In the genomic region with DNA sequence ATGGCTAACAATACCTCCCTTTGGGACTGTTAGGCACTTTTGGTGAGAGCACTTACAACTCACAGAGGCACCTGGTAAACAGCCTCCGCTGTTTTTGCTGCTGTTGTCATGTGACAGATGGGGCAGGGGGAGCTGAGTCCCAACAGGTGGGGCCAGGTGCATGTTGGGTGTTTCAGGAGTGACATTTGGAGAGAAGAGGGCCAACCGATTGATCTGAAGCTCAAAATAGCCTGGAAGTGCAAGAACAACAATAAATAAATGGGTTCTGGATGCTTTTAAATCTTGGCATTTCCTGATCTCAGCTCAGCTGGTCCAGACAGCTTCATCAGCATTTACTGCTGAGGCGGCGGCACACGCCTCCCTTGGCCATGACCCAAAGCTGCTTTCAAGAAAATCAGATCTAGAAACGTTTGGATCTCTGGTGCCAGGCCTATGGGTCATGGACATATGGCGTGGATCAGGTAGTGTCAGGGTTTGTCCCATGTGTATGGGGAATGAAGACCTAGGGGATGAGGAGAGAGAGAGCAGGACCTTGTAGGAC, we compare ENCODE assay signal across 21 cellular contexts.
A peak's percentile ranks its signal among the peaks of the same experiment; 100 is the strongest.
DNase-seq lines count a peak whose midpoint lies in the region; ATAC-seq and TF ChIP-seq lines count a peak whose summit lies in the region.
"Had no signal": no experiment of that assay in that cellular context is flagged by ENCODE, and none has a peak within 500 bp of the region (broad histone marks: within the 10 kb centered on the region; RNA-seq: fewer than 3 reads in every experiment).

No MANE protein-coding gene starts in this region.

- H3K4me1 Mint-ChIP-seq in glutamatergic neuron (ENCODE audit: low read depth, unreplicated experiment), result peaks cover 60% of the 10 kb centered on the region
- H3K4me1 Mint-ChIP-seq in stimulated activated memory B cell treated with anti-CD40 and anti-IgM and Interleukin-4, amounts not matched to agents 10 μg/mL and 1 μg/mL and 100 μg/mL, for 72 hours, result peaks cover 66% of the 10 kb centered on the region
- H3K4me1 Mint-ChIP-seq in MCF 10A (ENCODE audit: insufficient read depth, unreplicated experiment), result peaks cover 47% of the 10 kb centered on the region

- no peaks in the 10 kb centered on the region for H3K9me3 ChIP-seq in heart left ventricle
- H3K9me3 ChIP-seq: SJCRH30 had no signal

- H3K9me3 Mint-ChIP-seq in glutamatergic neuron (ENCODE audit: unreplicated experiment) (peaks cover 20% of the 10 kb centered on the region), MCF 10A (ENCODE audit: unreplicated experiment) (no peaks in the 10 kb centered on the region)
- no peaks in the 10 kb centered on the region for H3K9me3 Mint-ChIP-seq in stimulated activated memory B cell treated with anti-CD40 and anti-IgM and Interleukin-4, amounts not matched to agents 10 μg/mL and 1 μg/mL and 100 μg/mL, for 72 hours
- H3K9me3 Mint-ChIP-seq: activated T-helper 2 cell treated with anti-CD3 and anti-CD28 coated beads, Interferon-gamma antibody, Interleukin-2, Interleukin-4, amounts not matched to agents 10 μg/mL and 5 μg/mL and 100 μg/mL, durations not matched to agents 14 hours and 24 hours and 36 hours; CD4-positive, CD25-positive, alpha-beta regulatory T cell; endodermal cell; T-helper 2 cell treated with Interferon-gamma antibody and Interleukin-4, amounts not matched to agents 5 μg/mL and 100 μg/mL, for 36 hours had no signal

- CTCF ChIA-PET in MCF 10A (lab: Yijun Ruan, JAX), result interaction anchor here (0.7 to 3.4 kb wide), 9 partner anchors 28 to 1788 kb away, joined by 3 to 20 read pairs (median 3); no protein-coding TSS in a partner anchor

- POLR2A ChIA-PET in MCF 10A (lab: Yijun Ruan, JAX), result interaction anchor here (0.8 to 1.5 kb wide), 4 partner anchors 11 to 71 kb away, joined by 3 to 4 read pairs (median 4); a partner anchor contains a TSS

- H3K27ac ChIP-seq in heart left ventricle, result peak overlapping the region; percentile 35 to 94 (median 87)
- H3K27ac ChIP-seq: foreskin keratinocyte, KMS-11, SJCRH30 had no signal

- H3K4me3 Mint-ChIP-seq in glutamatergic neuron (ENCODE audit: unreplicated experiment), result no peak overlapping the region
- H3K4me3 Mint-ChIP-seq in stimulated activated memory B cell treated with anti-CD40 and anti-IgM and Interleukin-4, amounts not matched to agents 10 μg/mL and 1 μg/mL and 100 μg/mL, for 72 hours, result no peak overlapping the region
- no peak overlapping the region for H3K4me3 Mint-ChIP-seq in MCF 10A (ENCODE audit: unreplicated experiment)
- H3K4me3 Mint-ChIP-seq: CD4-positive, CD25-positive, alpha-beta regulatory T cell; endodermal cell; naive B cell; T-helper 2 cell treated with Interferon-gamma antibody and Interleukin-4, amounts not matched to agents 5 μg/mL and 100 μg/mL, for 36 hours had no signal

- ATAC-seq in heart left ventricle (no peak), left ventricle myocardium superior (no peak)
- ATAC-seq in stimulated activated memory B cell treated with anti-CD40 and anti-IgM and Interleukin-4, amounts not matched to agents 10 μg/mL and 1 μg/mL and 100 μg/mL, for 72 hours, result no peak
- ATAC-seq: foreskin keratinocyte had no signal

- H3K27me3 Mint-ChIP-seq in glutamatergic neuron (ENCODE audit: unreplicated experiment) (peaks cover 18% of the 10 kb centered on the region), MCF 10A (ENCODE audit: insufficient read depth, unreplicated experiment) (no peaks in the 10 kb centered on the region)
- H3K27me3 Mint-ChIP-seq in stimulated activated memory B cell treated with anti-CD40 and anti-IgM and Interleukin-4, amounts not matched to agents 10 μg/mL and 1 μg/mL and 100 μg/mL, for 72 hours, result no peaks in the 10 kb centered on the region
- H3K27me3 Mint-ChIP-seq: CD4-positive, CD25-positive, alpha-beta regulatory T cell; naive B cell had no signal

- no peaks in the 10 kb centered on the region for H3K36me3 Mint-ChIP-seq in glutamatergic neuron (ENCODE audit: unreplicated experiment)
- no peaks in the 10 kb centered on the region for H3K36me3 Mint-ChIP-seq in stimulated activated memory B cell treated with anti-CD40 and anti-IgM and Interleukin-4, amounts not matched to agents 10 μg/mL and 1 μg/mL and 100 μg/mL, for 72 hours
- no peaks in the 10 kb centered on the region for H3K36me3 Mint-ChIP-seq in MCF 10A (ENCODE audit: insufficient read depth, unreplicated experiment)
- H3K36me3 Mint-ChIP-seq: CD4-positive, CD25-positive, alpha-beta regulatory T cell; naive B cell had no signal

- H3K36me3 ChIP-seq in heart left ventricle, result no peaks in the 10 kb centered on the region
- H3K36me3 ChIP-seq: SJCRH30 had no signal

- WGBS in heart left ventricle, 4 donors, result 36 to 48% (median 42%) methylated on average over 7 of the region's 7 CpGs

- no peaks in the 10 kb centered on the region for H3K27me3 ChIP-seq in heart left ventricle
- H3K27me3 ChIP-seq: foreskin keratinocyte, SJCRH30 had no signal

- TF ChIP-seq CTCF in heart left ventricle (IDR thresholded peaks at IDR 0.05) (no peak), glutamatergic neuron (IDR thresholded peaks at IDR 0.05; ENCODE audit: partially characterized antibody, unreplicated experiment) (no peak), MCF 10A (IDR thresholded peaks at IDR 0.05; ENCODE audit: unreplicated experiment) (no peak)

- no peak overlapping the region for H3K4me3 ChIP-seq in heart left ventricle
- H3K4me3 ChIP-seq: SJCRH30 had no signal

- DNase-seq in heart left ventricle, result no peak
- no peak for DNase-seq in left ventricle myocardium superior
- peak; percentile 39 for DNase-seq in NCI-H510A (lab: John Stamatoyannopoulos, UW)
- no peak for DNase-seq in glutamatergic neuron
- no peak for DNase-seq in activated naive CD4-positive, alpha-beta T cell treated with Interleukin-2 at 50 U/mL for 16 hours
- DNase-seq in MCF 10A (ENCODE audit: unreplicated experiment), result no peak
- no peak for DNase-seq in T-helper 1 cell
- DNase-seq: ACHN; CD4-positive, CD25-positive, alpha-beta regulatory T cell; central memory CD4-positive, alpha-beta T cell; endodermal cell; foreskin keratinocyte; H7; naive B cell; NCI-H1092; NCI-H446 treated with DMSO at 0.1 percent for 48 hours; SJCRH30 had no signal

- TF ChIP-seq POLR2A in heart left ventricle (IDR thresholded peaks at IDR 0.05), result no peak

- H3K27ac Mint-ChIP-seq in glutamatergic neuron (ENCODE audit: unreplicated experiment) (peak overlapping the region; percentile 93), MCF 10A (ENCODE audit: low read depth, unreplicated experiment) (no peak overlapping the region)
- peak overlapping the region; percentile 5 for H3K27ac Mint-ChIP-seq in stimulated activated memory B cell treated with anti-CD40 and anti-IgM and Interleukin-4, amounts not matched to agents 10 μg/mL and 1 μg/mL and 100 μg/mL, for 72 hours
- H3K27ac Mint-ChIP-seq: activated T-helper 2 cell treated with anti-CD3 and anti-CD28 coated beads, Interferon-gamma antibody, Interleukin-2, Interleukin-4, amounts not matched to agents 10 μg/mL and 5 μg/mL and 100 μg/mL, durations not matched to agents 14 hours and 24 hours and 36 hours; CD4-positive, CD25-positive, alpha-beta regulatory T cell; endodermal cell; T-helper 2 cell treated with Interferon-gamma antibody and Interleukin-4, amounts not matched to agents 5 μg/mL and 100 μg/mL, for 36 hours had no signal

- peaks cover 23 to 98% (median 83%) of the 10 kb centered on the region in 12 donors for H3K4me1 ChIP-seq in heart left ventricle

- no TSS peak for BruUV-seq in MCF 10A (replicated peaks; lab: Mats Ljungman, UMichigan)

- intact Hi-C loops in heart left ventricle (cut with DNase I) (no loop called here), left ventricle myocardium superior (cut with micrococcal nuclease) (no loop called here), MCF 10A (cut with micrococcal nuclease) (no loop called here)
